ENCODE assay signal across 14 cellular contexts in genomic region chr5:179243333-179243732, GRCh38.
DNase-seq lines count a peak whose midpoint lies in the region; TF ChIP-seq lines count a peak whose summit lies in the region.
"Had no signal": no experiment of that assay in that cellular context is flagged by ENCODE, and none has a peak within 500 bp of the region (broad histone marks: within the 10 kb centered on the region; RNA-seq: fewer than 3 reads in every experiment).

No MANE protein-coding gene starts in this region.

- H2AK5ac ChIP-seq in mesenchymal stem cell (ENCODE audit: low read length, severe bottlenecking) = no peak overlapping the region

- no peak overlapping the region for H3K18ac ChIP-seq in mesenchymal stem cell (ENCODE audit: low read depth in 1 of 2, low read length in 2 of 2)

- peak overlapping the region; percentile 30 for H3K9ac ChIP-seq in mesenchymal stem cell (ENCODE audit: low read length)

- no peak overlapping the region for H3K23ac ChIP-seq in mesenchymal stem cell (ENCODE audit: low read length in 2 of 2)

- H3K4me1 ChIP-seq in mesenchymal stem cell (ENCODE audit: control insufficient read depth, insufficient read depth, low read depth, low read length) = no peaks in the 10 kb centered on the region
- H3K4me1 ChIP-seq in Caco-2 = no peaks in the 10 kb centered on the region
- H3K4me1 ChIP-seq: A549, ascending aorta had no signal

- no peaks in the 10 kb centered on the region for H3K27me3 ChIP-seq in mesenchymal stem cell (ENCODE audit: control insufficient read depth in 1 of 2, insufficient read depth in 1 of 2, low read length in 2 of 2)
- H3K27me3 ChIP-seq in Caco-2 (replicated peaks; ENCODE audit: control insufficient read depth, insufficient read depth, low read length) = no peaks in the 10 kb centered on the region
- H3K27me3 ChIP-seq: ascending aorta had no signal

- H4K8ac ChIP-seq in mesenchymal stem cell (ENCODE audit: low read length) = no peak overlapping the region

- H3K36me3 ChIP-seq in mesenchymal stem cell (ENCODE audit: control insufficient read depth in 1 of 2, insufficient read depth in 2 of 2, low read depth in 1 of 2, low read length in 2 of 2) = peaks cover 0 to 21% of the 10 kb centered on the region in 2 experiments
- no peaks in the 10 kb centered on the region for H3K36me3 ChIP-seq in Caco-2 (ENCODE audit: control insufficient read depth, insufficient read depth, low read length)
- H3K36me3 ChIP-seq: ascending aorta had no signal

- intact Hi-C loops in Caco-2 (cut with micrococcal nuclease; ENCODE audit: unreplicated experiment) = no loop called here

- no peak overlapping the region for H2BK15ac ChIP-seq in mesenchymal stem cell (ENCODE audit: low read depth, poor library complexity, severe bottlenecking)

- POLR2A ChIA-PET in Caco-2 (lab: Charles Lee) = no interaction called here

- no peaks in the 10 kb centered on the region for H3K9me3 ChIP-seq in mesenchymal stem cell (ENCODE audit: control insufficient read depth, low read length)
- H3K9me3 ChIP-seq in Caco-2 = peaks cover 11% of the 10 kb centered on the region; the same call in 1 of the 2 replicates

- no peaks in the 10 kb centered on the region for H3K36me3 Mint-ChIP-seq in type B pancreatic cell
- H3K36me3 Mint-ChIP-seq in activated T-cell treated with anti-CD3 and anti-CD28 coated beads, Interleukin-2, amount 50 U/mL, for 24 hours (ENCODE audit: low read depth) = no peaks in the 10 kb centered on the region
- no peaks in the 10 kb centered on the region for H3K36me3 Mint-ChIP-seq in Caco-2 (ENCODE audit: insufficient read depth, unreplicated experiment)
- H3K36me3 Mint-ChIP-seq: T-cell had no signal

- peaks cover 4% of the 10 kb centered on the region for H3K4me1 Mint-ChIP-seq in type B pancreatic cell (ENCODE audit: unreplicated experiment)
- H3K4me1 Mint-ChIP-seq in activated T-cell treated with anti-CD3 and anti-CD28 coated beads, Interleukin-2, amount 50 U/mL, for 24 hours (ENCODE audit: low read depth) = no peaks in the 10 kb centered on the region
- no peaks in the 10 kb centered on the region for H3K4me1 Mint-ChIP-seq in Caco-2 (ENCODE audit: low read depth, unreplicated experiment)
- H3K4me1 Mint-ChIP-seq: T-cell had no signal

- H2BK5ac ChIP-seq in mesenchymal stem cell (ENCODE audit: low read depth, low read length, poor library complexity, severe bottlenecking) = no peak overlapping the region

- H3K14ac ChIP-seq in mesenchymal stem cell (ENCODE audit: low read length in 2 of 2) = no peak overlapping the region

- H4K91ac ChIP-seq in mesenchymal stem cell (ENCODE audit: low read length) = no peak overlapping the region

- H3K4me3 Mint-ChIP-seq in type B pancreatic cell = no peak overlapping the region
- no peak overlapping the region for H3K4me3 Mint-ChIP-seq in activated T-cell treated with anti-CD3 and anti-CD28 coated beads, Interleukin-2, amount 50 U/mL, for 24 hours
- no peak overlapping the region for H3K4me3 Mint-ChIP-seq in Caco-2 (ENCODE audit: unreplicated experiment)
- H3K4me3 Mint-ChIP-seq: T-cell had no signal

- H3K4me3 ChIP-seq in fibroblast of mammary gland (ENCODE audit: control insufficient read depth, low read depth, low read length) (no peak overlapping the region), mesenchymal stem cell (ENCODE audit: insufficient read depth in 1 of 2, low read depth in 1 of 2, low read length in 2 of 2) (peak overlapping the region in 1 of 2 experiments; percentile 54), Caco-2 (ENCODE audit: low read depth, low read length) (no peak overlapping the region)
- H3K4me3 ChIP-seq: A549, ascending aorta had no signal

- no peak overlapping the region for H2BK120ac ChIP-seq in mesenchymal stem cell (ENCODE audit: low read depth, low read length)

- H3K79me1 ChIP-seq in mesenchymal stem cell (replicated peaks; ENCODE audit: low read length, poor library complexity, severe bottlenecking) = no peaks in the 10 kb centered on the region

- no peak overlapping the region for H2BK12ac ChIP-seq in mesenchymal stem cell (ENCODE audit: low read length in 2 of 2)

- H3K27ac Mint-ChIP-seq in type B pancreatic cell (no peak overlapping the region), Caco-2 (ENCODE audit: unreplicated experiment) (no peak overlapping the region)
- H3K27ac Mint-ChIP-seq in activated T-cell treated with anti-CD3 and anti-CD28 coated beads, Interleukin-2, amount 50 U/mL, for 24 hours = no peak overlapping the region
- H3K27ac Mint-ChIP-seq: T-cell had no signal

- CTCF ChIA-PET in Caco-2 (lab: Charles Lee) = no interaction called here

- H3K27ac ChIP-seq in mesenchymal stem cell (ENCODE audit: low read length, poor library complexity, severe bottlenecking) = no peak overlapping the region
- H3K27ac ChIP-seq: A549, ascending aorta had no signal

- H3K27me3 Mint-ChIP-seq in type B pancreatic cell (no peaks in the 10 kb centered on the region), Caco-2 (ENCODE audit: insufficient read depth, unreplicated experiment) (peaks cover 10% of the 10 kb centered on the region)
- peaks cover 13% of the 10 kb centered on the region for H3K27me3 Mint-ChIP-seq in activated T-cell treated with anti-CD3 and anti-CD28 coated beads, Interleukin-2, amount 50 U/mL, for 24 hours

- H3K4ac ChIP-seq in mesenchymal stem cell (ENCODE audit: low read depth in 1 of 2, low read length in 2 of 2) = no peak overlapping the region

- BruUV-seq in Caco-2 (replicated peaks; lab: Mats Ljungman, UMichigan) = no TSS peak

- 6% methylated on average over 3 of the region's 3 CpGs for WGBS in mesenchymal stem cell

- no peak overlapping the region for H2AFZ ChIP-seq in mesenchymal stem cell (ENCODE audit: low read depth, low read length)

- peaks cover 12% of the 10 kb centered on the region for H3K9me3 Mint-ChIP-seq in type B pancreatic cell
- H3K9me3 Mint-ChIP-seq in activated T-cell treated with anti-CD3 and anti-CD28 coated beads, Interleukin-2, amount 50 U/mL, for 24 hours = peaks cover 16% of the 10 kb centered on the region
- H3K9me3 Mint-ChIP-seq in Caco-2 (ENCODE audit: unreplicated experiment) = peaks cover 29% of the 10 kb centered on the region

- H3K4me2 ChIP-seq in mesenchymal stem cell (ENCODE audit: low read length, poor library complexity, severe bottlenecking) = no peak overlapping the region
- H3K4me2 ChIP-seq: A549 had no signal

- DNase-seq in NK-92 treated with Interleukin-12 subunit alpha and Interleukin-12 subunit beta, amount 100 ng/mL, for 24 hours (lab: John Stamatoyannopoulos, UW) = peak; percentile 25
- DNase-seq in NK-92 (lab: John Stamatoyannopoulos, UW; ENCODE audit: unreplicated experiment) = no peak
- DNase-seq in fibroblast of mammary gland (ENCODE audit: low read depth) = peak; percentile 88
- peak; percentile 92 for DNase-seq in mesenchymal stem cell
- peak; percentile 15 for DNase-seq in type B pancreatic cell (ENCODE audit: extremely low spot score, unreplicated experiment)
- DNase-seq in activated T-cell treated with anti-CD3 and anti-CD28 coated beads, Interleukin-2, amount 50 U/mL, for 24 hours = no peak
- DNase-seq in OCI-M2 (lab: John Stamatoyannopoulos, UW; ENCODE audit: unreplicated experiment) = no peak
- no peak for DNase-seq in Caco-2
- DNase-seq: GF-D8; NCI-H524; stimulated activated naive CD4-positive, alpha-beta T cell had no signal

- no peak for TF ChIP-seq CTCF in fibroblast of mammary gland (conservative IDR thresholded peaks at IDR 0.05; ENCODE audit: control insufficient read depth, insufficient read depth, low read depth, low read length)
- no peak for TF ChIP-seq CTCF in type B pancreatic cell (conservative IDR thresholded peaks at IDR 0.05)
- no peak for TF ChIP-seq CTCF in Caco-2 (IDR thresholded peaks at IDR 0.05; ENCODE audit: insufficient read depth in 1 of 2, low read depth in 1 of 2, low read length in 1 of 2, severe bottlenecking in 1 of 2, unreplicated experiment in 1 of 2)

Comparison
In these comparisons a context has a peak if more than half of its experiments do, and no peak if none do; other contexts are left out.
1. DNase-seq: peak in NK-92 treated with Interleukin-12 subunit alpha and Interleukin-12 subunit beta, amount 100 ng/mL, for 24 hours (single experiment), fibroblast of mammary gland (single experiment), mesenchymal stem cell (single experiment) and type B pancreatic cell (single experiment); none in NK-92 (single experiment), activated T-cell treated with anti-CD3 and anti-CD28 coated beads, Interleukin-2, amount 50 U/mL, for 24 hours (single experiment), OCI-M2 (single experiment) and Caco-2 (0 of 2).